In genomic region chr3:17894434-17895060, GRCh38 we compare ENCODE assay signal across 9 cellular contexts.
DNase-seq lines count a peak whose midpoint lies in the region; ATAC-seq and TF ChIP-seq lines count a peak whose summit lies in the region.
"Had no signal": no experiment of that assay in that cellular context is flagged by ENCODE, and none has a peak within 500 bp of the region (broad histone marks: within the 10 kb centered on the region; RNA-seq: fewer than 3 reads in every experiment).

No MANE protein-coding gene starts in this region.

- H3K27ac Mint-ChIP-seq in activated naive CD8-positive, alpha-beta T cell treated with anti-CD3 and anti-CD28 coated beads for 36 hours = no peak overlapping the region

- H3K27me3 ChIP-seq in mesenchymal stem cell (ENCODE audit: control insufficient read depth in 1 of 2, insufficient read depth in 1 of 2, low read length in 2 of 2) = no peaks in the 10 kb centered on the region
- H3K27me3 ChIP-seq: BLaER1 treated with 17β-estradiol and CSF1 and Interleukin-3, amounts not matched to agents 10 nM and 100 nM had no signal

- H3K4ac ChIP-seq in mesenchymal stem cell (ENCODE audit: low read depth in 1 of 2, low read length in 2 of 2) = no peak overlapping the region

- H3K9me3 ChIP-seq in mesenchymal stem cell (ENCODE audit: control insufficient read depth, low read length) = no peaks in the 10 kb centered on the region

- H3K18ac ChIP-seq in mesenchymal stem cell (ENCODE audit: low read depth in 1 of 2, low read length in 2 of 2) = no peak overlapping the region

- no peak overlapping the region for H3K4me2 ChIP-seq in mesenchymal stem cell (ENCODE audit: low read length, poor library complexity, severe bottlenecking)
- H3K4me2 ChIP-seq: BLaER1 treated with 17β-estradiol and CSF1 and Interleukin-3, amounts not matched to agents 10 nM and 100 nM had no signal

- H2BK5ac ChIP-seq in mesenchymal stem cell (ENCODE audit: low read depth, low read length, poor library complexity, severe bottlenecking) = no peak overlapping the region

- no peak overlapping the region for H2AFZ ChIP-seq in mesenchymal stem cell (ENCODE audit: low read depth, low read length)

- H3K9ac ChIP-seq in mesenchymal stem cell (ENCODE audit: low read length) = no peak overlapping the region
- H3K9ac ChIP-seq: BLaER1 treated with 17β-estradiol and CSF1 and Interleukin-3, amounts not matched to agents 10 nM and 100 nM had no signal

- H2BK15ac ChIP-seq in mesenchymal stem cell (ENCODE audit: low read depth, poor library complexity, severe bottlenecking) = no peak overlapping the region

- H2AK5ac ChIP-seq in mesenchymal stem cell (ENCODE audit: low read length, severe bottlenecking) = no peak overlapping the region

- no peaks in the 10 kb centered on the region for H3K36me3 Mint-ChIP-seq in activated naive CD8-positive, alpha-beta T cell treated with anti-CD3 and anti-CD28 coated beads for 36 hours

- no peaks in the 10 kb centered on the region for H3K79me1 ChIP-seq in mesenchymal stem cell (replicated peaks; ENCODE audit: low read length, poor library complexity, severe bottlenecking)

- CTCF ChIA-PET in HEK293T (lab: Yijun Ruan, JAX) = interaction anchor here (0.6 to 1.7 kb wide), 9 partner anchors 11 to 1094 kb away, joined by 3 to 5 read pairs (median 3); no protein-coding TSS in a partner anchor

- H4K8ac ChIP-seq in mesenchymal stem cell (ENCODE audit: low read length) = no peak overlapping the region

- DNase-seq in NCI-H1092 treated with DMSO at 0.1 percent for 48 hours (lab: John Stamatoyannopoulos, UW) = peak; percentile 22
- no peak for DNase-seq in NCI-H1092 (lab: John Stamatoyannopoulos, UW)
- DNase-seq in HEK293T (ENCODE audit: extremely low spot score) = peak; percentile 18
- DNase-seq in NOMO-1 (lab: John Stamatoyannopoulos, UW; ENCODE audit: unreplicated experiment in 2 of 2) = peak; percentile 49 to 60
- peak; percentile 37 for DNase-seq in activated naive CD8-positive, alpha-beta T cell treated with anti-CD3 and anti-CD28 coated beads for 36 hours
- DNase-seq in mesenchymal stem cell = peak; percentile 27
- no peak for DNase-seq in cortex of kidney (lab: John Stamatoyannopoulos, UW)

- no peak overlapping the region for H3K4me3 Mint-ChIP-seq in activated naive CD8-positive, alpha-beta T cell treated with anti-CD3 and anti-CD28 coated beads for 36 hours

- no peak overlapping the region for H3K27ac ChIP-seq in mesenchymal stem cell (ENCODE audit: low read length, poor library complexity, severe bottlenecking)
- H3K27ac ChIP-seq: BLaER1 treated with 17β-estradiol and CSF1 and Interleukin-3, amounts not matched to agents 10 nM and 100 nM had no signal

- 0% methylated on average over 1 of the region's 1 CpG for WGBS in mesenchymal stem cell

- H3K4me1 ChIP-seq in mesenchymal stem cell (ENCODE audit: control insufficient read depth, insufficient read depth, low read depth, low read length) = peaks cover 1% of the 10 kb centered on the region
- H3K4me1 ChIP-seq: BLaER1 treated with 17β-estradiol and CSF1 and Interleukin-3, amounts not matched to agents 10 nM and 100 nM had no signal

- no peak overlapping the region for H3K4me3 ChIP-seq in mesenchymal stem cell (ENCODE audit: insufficient read depth in 1 of 2, low read depth in 1 of 2, low read length in 2 of 2)
- H3K4me3 ChIP-seq: BLaER1 treated with 17β-estradiol and CSF1 and Interleukin-3, amounts not matched to agents 10 nM and 100 nM had no signal

- POLR2A ChIA-PET in HEK293T (lab: Yijun Ruan, JAX) = no interaction called here

- no peak overlapping the region for H3K23ac ChIP-seq in mesenchymal stem cell (ENCODE audit: low read length in 2 of 2)

- ATAC-seq in HG03571 (IDR thresholded peaks at IDR 0.05; ENCODE audit: unreplicated experiment) = no peak

- H3K14ac ChIP-seq in mesenchymal stem cell (ENCODE audit: low read length in 2 of 2) = no peak overlapping the region

- H3K36me3 ChIP-seq in mesenchymal stem cell (ENCODE audit: control insufficient read depth in 1 of 2, insufficient read depth in 2 of 2, low read depth in 1 of 2, low read length in 2 of 2) = no peaks in the 10 kb centered on the region

- H2BK120ac ChIP-seq in mesenchymal stem cell (ENCODE audit: low read depth, low read length) = no peak overlapping the region

- no peaks in the 10 kb centered on the region for H3K27me3 Mint-ChIP-seq in activated naive CD8-positive, alpha-beta T cell treated with anti-CD3 and anti-CD28 coated beads for 36 hours

- peaks cover 1% of the 10 kb centered on the region for H3K9me3 Mint-ChIP-seq in activated naive CD8-positive, alpha-beta T cell treated with anti-CD3 and anti-CD28 coated beads for 36 hours

- H3K4me1 Mint-ChIP-seq in activated naive CD8-positive, alpha-beta T cell treated with anti-CD3 and anti-CD28 coated beads for 36 hours = no peaks in the 10 kb centered on the region

- H2BK12ac ChIP-seq in mesenchymal stem cell (ENCODE audit: low read length in 2 of 2) = no peak overlapping the region

- no peak overlapping the region for H4K91ac ChIP-seq in mesenchymal stem cell (ENCODE audit: low read length)

TF ChIP-seq in HEK293T, 16 proteins besides CTCF, POLR2A, EP300 and RAD21:
- TF ChIP-seq PKNOX1 (IDR thresholded peaks at IDR 0.05) (peak; percentile 29; the same call in 1 of the 2 replicates), CTBP1 (IDR thresholded peaks at IDR 0.05; ENCODE audit: borderline replicate concordance) (no peak), BHLHE40 (IDR thresholded peaks at IDR 0.05; ENCODE audit: borderline replicate concordance) (no peak)

Comparison
In these comparisons a context has a peak if more than half of its experiments do, and no peak if none do; other contexts are left out.
1. DNase-seq: peak in NCI-H1092 treated with DMSO at 0.1 percent for 48 hours (single experiment), HEK293T (single experiment), NOMO-1 (2 of 2), activated naive CD8-positive, alpha-beta T cell treated with anti-CD3 and anti-CD28 coated beads for 36 hours (single experiment) and mesenchymal stem cell (single experiment); none in NCI-H1092 (single experiment) and cortex of kidney (single experiment).